1 cellular context compared by ENCODE assay signal in the genomic region with DNA sequence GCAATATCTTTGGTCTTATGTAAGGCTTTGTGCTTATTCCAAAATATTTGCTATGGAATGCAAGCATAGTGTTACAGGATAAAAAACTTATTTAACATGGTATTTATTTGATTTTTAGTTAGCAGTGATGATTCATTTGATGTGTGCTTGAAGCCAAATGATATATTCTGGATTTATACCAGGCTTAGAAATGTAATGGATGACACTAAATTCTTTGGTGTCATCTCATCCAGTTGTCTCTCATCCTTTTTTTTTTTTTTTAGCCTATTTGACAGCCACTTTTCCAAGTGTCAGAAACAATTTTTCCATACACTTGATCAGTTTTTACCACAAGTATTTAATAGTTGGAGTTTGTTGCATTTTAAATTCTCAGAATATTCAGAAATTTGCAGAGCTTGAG.
TF ChIP-seq lines count a peak whose summit lies in the region.

No MANE protein-coding gene starts in this region.

TF ChIP-seq in IMR-90, 13 proteins besides CTCF, POLR2A, EP300 and RAD21 (continued from another document):
- TF ChIP-seq NFE2L2 (IDR thresholded peaks at IDR 0.05; ENCODE audit: low read depth, low read length) (no peak), RFX5 (IDR thresholded peaks at IDR 0.05; ENCODE audit: low read depth, low read length) (no peak), MAZ (IDR thresholded peaks at IDR 0.05; ENCODE audit: borderline replicate concordance, low read depth, low read length) (no peak), SMC3 (IDR thresholded peaks at IDR 0.05; ENCODE audit: low read depth, low read length) (no peak)
